Comparison of ENCODE assay signal across 18 cellular contexts in genomic region chr22:38950527-38951111, GRCh38. TPM values are rescaled to one million over a fixed set of nuclear protein-coding genes. Genes with fewer than 3 reads are reported as not detected.
DNase-seq lines count a peak whose midpoint lies in the region; ATAC-seq and TF ChIP-seq lines count a peak whose summit lies in the region.
"Had no signal": no experiment of that assay in that cellular context is flagged by ENCODE, and none has a peak within 500 bp of the region (broad histone marks: within the 10 kb centered on the region; RNA-seq: fewer than 3 reads in every experiment).

No MANE protein-coding gene starts in this region.

- H3K9ac ChIP-seq in BLaER1 treated with 17β-estradiol and CSF1 and Interleukin-3, amounts not matched to agents 10 nM and 100 nM = no peak overlapping the region; a peak in 1 of 22 replicates
- H3K9ac ChIP-seq in NT2/D1 (ENCODE audit: insufficient read length, low read depth) (peak overlapping the region; percentile 26), MM.1S (ENCODE audit: low read length) (no peak overlapping the region)

- no peaks in the 10 kb centered on the region for H3K36me3 ChIP-seq in BLaER1 treated with 17β-estradiol and CSF1 and Interleukin-3, amounts not matched to agents 10 nM and 100 nM
- H3K36me3 ChIP-seq in NT2/D1 (ENCODE audit: insufficient read depth, insufficient read length, low read length) = no peaks in the 10 kb centered on the region
- peaks cover 13% of the 10 kb centered on the region for H3K36me3 ChIP-seq in neutrophil
- no peaks in the 10 kb centered on the region for H3K36me3 ChIP-seq in MM.1S (replicated peaks; ENCODE audit: insufficient read depth, low read length)
- H3K36me3 ChIP-seq in psoas muscle (ENCODE audit: insufficient read depth in 1 of 2, low read depth in 1 of 2) = no peaks in the 10 kb centered on the region
- H3K36me3 ChIP-seq: MG63 had no signal

- H4K20me1 ChIP-seq in BLaER1 treated with 17β-estradiol and CSF1 and Interleukin-3, amounts not matched to agents 10 nM and 100 nM = no peaks in the 10 kb centered on the region
- H4K20me1 ChIP-seq in MM.1S (ENCODE audit: insufficient read depth, low read length) = no peaks in the 10 kb centered on the region

- H2AFZ ChIP-seq in MM.1S (ENCODE audit: low read length) = no peak overlapping the region

- no peak for ATAC-seq in psoas muscle

- no peak for DNase-seq in NT2/D1 (ENCODE audit: low read depth, low spot score)
- peak; percentile 0 for DNase-seq in fibroblast of gingiva (ENCODE audit: low read depth)
- no peak for DNase-seq in MM.1S
- no peak for DNase-seq in SW 1271 (lab: John Stamatoyannopoulos, UW)
- no peak for DNase-seq in psoas muscle
- DNase-seq: DND-41, GDM1, GOT3, HFFc6, MG63, NCI-H1105 treated with DMSO at 0.1 percent for 48 hours, NCI-H1930, NCI-H524, SIG-M5 had no signal

- intact Hi-C loops in psoas muscle (cut with DNase I) = loop anchor here in 1 of 2 donors (10.0 kb wide), 1 partner anchor 134 kb away; no protein-coding TSS in a partner anchor

- WGBS in psoas muscle, 3 donors = 63 to 71% (median 68%) methylated on average over 11 to 12 of the region's 12 CpGs

- peak overlapping the region; percentile 4 to 91 (median 42); a peak in 17 of 22 replicates for H3K4me2 ChIP-seq in BLaER1 treated with 17β-estradiol and CSF1 and Interleukin-3, amounts not matched to agents 10 nM and 100 nM
- H3K4me2 ChIP-seq in MM.1S (ENCODE audit: low read depth, low read length) = no peak overlapping the region

- H3K4me1 ChIP-seq in BLaER1 treated with 17β-estradiol and CSF1 and Interleukin-3, amounts not matched to agents 10 nM and 100 nM = peaks cover 10 to 83% (median 47%) of the 10 kb centered on the region in 10 experiments
- peaks cover 10% of the 10 kb centered on the region for H3K4me1 ChIP-seq in NT2/D1 (ENCODE audit: insufficient read depth, insufficient read length)
- H3K4me1 ChIP-seq in neutrophil (ENCODE audit: control insufficient read depth in 1 of 2, insufficient read depth in 1 of 2, low read depth in 1 of 2, low read length in 1 of 2) = peaks cover 75 to 83% of the 10 kb centered on the region in 2 experiments
- H3K4me1 ChIP-seq in MM.1S (ENCODE audit: low read length) = peaks cover 18% of the 10 kb centered on the region
- no peaks in the 10 kb centered on the region for H3K4me1 ChIP-seq in psoas muscle

- TF ChIP-seq CTCF in neutrophil (IDR thresholded peaks at IDR 0.05) (no peak), MM.1S (IDR thresholded peaks at IDR 0.05; ENCODE audit: low read length) (no peak), psoas muscle (IDR thresholded peaks at IDR 0.05) (no peak)

- no peaks in the 10 kb centered on the region for H3K9me2 ChIP-seq in MM.1S (replicated peaks; ENCODE audit: insufficient read depth, low read length)

- no peaks in the 10 kb centered on the region for H3K27me3 ChIP-seq in BLaER1 treated with 17β-estradiol and CSF1 and Interleukin-3, amounts not matched to agents 10 nM and 100 nM
- H3K27me3 ChIP-seq in NT2/D1 (ENCODE audit: insufficient read depth, insufficient read length) (no peaks in the 10 kb centered on the region), neutrophil (no peaks in the 10 kb centered on the region), MM.1S (replicated peaks; ENCODE audit: insufficient read depth, low read length) (no peaks in the 10 kb centered on the region), psoas muscle (ENCODE audit: insufficient read depth in 3 of 3, low read length in 2 of 3) (peaks cover 0 to 26% (median 2%) of the 10 kb centered on the region in 3 donors)

- H3K79me2 ChIP-seq in MM.1S (ENCODE audit: low read length) = no peaks in the 10 kb centered on the region

- no peaks in the 10 kb centered on the region for H3K9me3 ChIP-seq in BLaER1 treated with 17β-estradiol and CSF1 and Interleukin-3, amounts not matched to agents 10 nM and 100 nM (replicated peaks in 1 of 11)
- H3K9me3 ChIP-seq in NT2/D1 (ENCODE audit: insufficient read depth, low read length) = no peaks in the 10 kb centered on the region
- H3K9me3 ChIP-seq in neutrophil = no peaks in the 10 kb centered on the region
- no peaks in the 10 kb centered on the region for H3K9me3 ChIP-seq in MM.1S (replicated peaks; ENCODE audit: insufficient read depth, low read length)
- no peaks in the 10 kb centered on the region for H3K9me3 ChIP-seq in psoas muscle
- H3K9me3 ChIP-seq: MG63 had no signal

- H3K4me3 ChIP-seq in BLaER1 treated with 17β-estradiol and CSF1 and Interleukin-3, amounts not matched to agents 10 nM and 100 nM = no peak overlapping the region
- H3K4me3 ChIP-seq in NT2/D1 (ENCODE audit: insufficient read length, low read depth) (no peak overlapping the region), neutrophil (ENCODE audit: low read depth in 1 of 2, low read length in 1 of 2) (no peak overlapping the region), MM.1S (ENCODE audit: low read length) (no peak overlapping the region), psoas muscle (no peak overlapping the region)
- H3K4me3 ChIP-seq: MG63 had no signal

- peak overlapping the region in 2 of 11 experiments; percentile 80 to 82; a peak in 3 of 22 replicates for H3K27ac ChIP-seq in BLaER1 treated with 17β-estradiol and CSF1 and Interleukin-3, amounts not matched to agents 10 nM and 100 nM
- peak overlapping the region; percentile 100 for H3K27ac ChIP-seq in neutrophil
- H3K27ac ChIP-seq in MM.1S (ENCODE audit: low read length) = no peak overlapping the region
- no peak overlapping the region for H3K27ac ChIP-seq in psoas muscle

- H3F3A ChIP-seq in MM.1S (ENCODE audit: insufficient read depth, low read length) = no peaks in the 10 kb centered on the region

RNA-seq across cellular contexts. Expression of gene APOBEC3A, which starts 6.8 kb away (rescaled TPM):
- under 1 TPM; 0.19 to 0.76 (median 0.33) TPM for total RNA-seq in psoas muscle
- under 1 TPM in 2 of 3 donors, not detected in 1; 0.09 to 0.23 TPM for polyA plus RNA-seq in psoas muscle
- total RNA-seq: CD8-positive, alpha-beta memory T cell; HFFc6; RPMI7951 had no signal
- polyA plus RNA-seq: CD8-positive, alpha-beta memory T cell had no signal

RNA-seq across cellular contexts. Expression of gene APOBEC3B, which starts 31.5 kb away (rescaled TPM):
- total RNA-seq in psoas muscle = under 1 TPM in 2 of 4 donors, not detected in 2; 0.30 to 0.59 TPM
- polyA plus RNA-seq in psoas muscle = under 1 TPM; 0.15 to 0.57 (median 0.18) TPM
